ENCODE assay signal across 8 cellular contexts in genomic region chr12:104958009-104958945, GRCh38. TPM values are rescaled to one million over a fixed set of nuclear protein-coding genes. Genes with fewer than 3 reads are reported as not detected.
DNase-seq lines count a peak whose midpoint lies in the region; ATAC-seq and TF ChIP-seq lines count a peak whose summit lies in the region.

Gene SLC41A2, minus strand, starts transcription at chr12:104958290. Its CDS starts 29,763 bp downstream, at chr12:104928527.

- peak within 1 kb of the TSS; percentile 92 to 98 (median 97) for H3K4me3 Mint-ChIP-seq in CD4-positive, CD25-positive, alpha-beta regulatory T cell
- H3K4me3 Mint-ChIP-seq in endodermal cell, result peak within 1 kb of the TSS; percentile 65

- peaks cover 10% of the 10 kb centered on the region for H3K27me3 Mint-ChIP-seq in CD4-positive, CD25-positive, alpha-beta regulatory T cell
- H3K27me3 Mint-ChIP-seq in endodermal cell (ENCODE audit: insufficient read depth), result peaks cover 80% of the 10 kb centered on the region

- no peaks in the 10 kb centered on the region for H3K9me3 ChIP-seq in CD4-positive, CD25-positive, alpha-beta regulatory T cell (ENCODE audit: control insufficient read depth in 2 of 2, low read length in 2 of 2)
- no peaks in the 10 kb centered on the region for H3K9me3 ChIP-seq in endodermal cell (ENCODE audit: control insufficient read depth, low read length)

- H3K27ac Mint-ChIP-seq in CD4-positive, CD25-positive, alpha-beta regulatory T cell, result peak within 1 kb of the TSS; percentile 50 to 94 (median 90)
- H3K27ac Mint-ChIP-seq in endodermal cell, result peak within 1 kb of the TSS; percentile 66

- H3K9ac ChIP-seq in endodermal cell (ENCODE audit: extremely low read depth, low read length, poor library complexity, severe bottlenecking), result peak within 1 kb of the TSS; percentile 57

- peaks cover 7 to 22% (median 12%) of the 10 kb centered on the region in 4 donors for H3K4me1 Mint-ChIP-seq in CD4-positive, CD25-positive, alpha-beta regulatory T cell
- H3K4me1 Mint-ChIP-seq in endodermal cell, result peaks cover 6% of the 10 kb centered on the region

- H3K4me3 ChIP-seq in CD4-positive, CD25-positive, alpha-beta regulatory T cell (ENCODE audit: low read depth, low read length), result peak within 1 kb of the TSS; percentile 68
- peak within 1 kb of the TSS; percentile 79 for H3K4me3 ChIP-seq in endodermal cell (ENCODE audit: low read length)

- peak; percentile 94 for ATAC-seq in CD4-positive, CD25-positive, alpha-beta regulatory T cell (ENCODE audit: low read depth in 2 of 2)
- peak; percentile 85 for ATAC-seq in HG03432 (IDR thresholded peaks at IDR 0.05; ENCODE audit: unreplicated experiment)

- peaks cover 2% of the 10 kb centered on the region for H3K27me3 ChIP-seq in CD4-positive, CD25-positive, alpha-beta regulatory T cell (ENCODE audit: control insufficient read depth, insufficient read depth, low read length)
- H3K27me3 ChIP-seq in endodermal cell (ENCODE audit: control insufficient read depth, insufficient read depth, low read length, poor library complexity, severe bottlenecking), result peaks cover 63% of the 10 kb centered on the region

- TF ChIP-seq POLR2A in GM19193 (IDR thresholded peaks at IDR 0.05; ENCODE audit: extremely low read depth, insufficient read depth, insufficient read length), result peak; percentile 83

- 4 to 13% methylated on average over 12 to 87 of the region's 87 CpGs for WGBS in endodermal cell (ENCODE audit: insufficient coverage in 1 of 2, insufficient read length in 1 of 2), 2 experiments

- H3K9me3 Mint-ChIP-seq in CD4-positive, CD25-positive, alpha-beta regulatory T cell, result no peaks in the 10 kb centered on the region
- H3K9me3 Mint-ChIP-seq in endodermal cell, result no peaks in the 10 kb centered on the region

- H3K27ac ChIP-seq in CD4-positive, CD25-positive, alpha-beta regulatory T cell (ENCODE audit: insufficient read depth, low read length, poor library complexity, severe bottlenecking), result peak within 1 kb of the TSS; percentile 63
- H3K27ac ChIP-seq in endodermal cell (ENCODE audit: low read depth, low read length), result no peak within 1 kb of the TSS

- H3K36me3 Mint-ChIP-seq in CD4-positive, CD25-positive, alpha-beta regulatory T cell, result no peaks in the 10 kb centered on the region
- H3K36me3 Mint-ChIP-seq in endodermal cell (ENCODE audit: low read depth), result no peaks in the 10 kb centered on the region

- H3K36me3 ChIP-seq in CD4-positive, CD25-positive, alpha-beta regulatory T cell (ENCODE audit: control insufficient read depth, insufficient read depth, low read length), result no peaks in the 10 kb centered on the region
- H3K36me3 ChIP-seq in endodermal cell (ENCODE audit: control insufficient read depth, insufficient read depth, low read length), result no peaks in the 10 kb centered on the region

- peak; percentile 48 for TF ChIP-seq CTCF in endodermal cell (conservative IDR thresholded peaks at IDR 0.05)

- DNase-seq in CD4-positive, CD25-positive, alpha-beta regulatory T cell, result peak; percentile 67 to 87 (median 76)
- DNase-seq in NCI-H69 (lab: John Stamatoyannopoulos, UW) (peak; percentile 85), endodermal cell (peak; percentile 92), mesenteric fat pad (ENCODE audit: low spot score) (peak; percentile 90)
- DNase-seq in activated CD8-positive, alpha-beta memory T cell treated with anti-CD3 and anti-CD28 coated beads for 48 hours (ENCODE audit: low read depth in 2 of 3, low spot score in 2 of 3), result peak; percentile 44 to 67 (median 46)
- peak; percentile 55 for DNase-seq in stimulated activated CD8-positive, alpha-beta memory T cell treated with anti-CD3 and anti-CD28 coated beads, Interleukin-15, amount 100 ng/mL, for 24 hours (ENCODE audit: low read depth)

- H3K4me1 ChIP-seq in CD4-positive, CD25-positive, alpha-beta regulatory T cell (ENCODE audit: control insufficient read depth, insufficient read depth, low read length, poor library complexity, severe bottlenecking), result peaks cover 13% of the 10 kb centered on the region
- no peaks in the 10 kb centered on the region for H3K4me1 ChIP-seq in endodermal cell (ENCODE audit: control insufficient read depth, insufficient read depth, low read length)

RNA-seq across cellular contexts. Expression of gene SLC41A2, which starts in this region (rescaled TPM):
- total RNA-seq in CD4-positive, CD25-positive, alpha-beta regulatory T cell, result 4.7 TPM
- under 1 TPM in 3 of 4 donors, not detected in 1; 0.32 to 0.64 (median 0.47) TPM for polyA plus RNA-seq in CD4-positive, CD25-positive, alpha-beta regulatory T cell
- 1 to 10 TPM; 1.9 to 2.3 TPM for total RNA-seq in endodermal cell
- polyA plus RNA-seq in endodermal cell (2013, experiment 1 of 2), result 1.00 TPM
- polyA plus RNA-seq in endodermal cell (2013, experiment 2 of 2), result 0.91 TPM
- 36.5 TPM for total RNA-seq in mesenteric fat pad
